Comparison of ENCODE assay signal across 9 cellular contexts in the genomic region with DNA sequence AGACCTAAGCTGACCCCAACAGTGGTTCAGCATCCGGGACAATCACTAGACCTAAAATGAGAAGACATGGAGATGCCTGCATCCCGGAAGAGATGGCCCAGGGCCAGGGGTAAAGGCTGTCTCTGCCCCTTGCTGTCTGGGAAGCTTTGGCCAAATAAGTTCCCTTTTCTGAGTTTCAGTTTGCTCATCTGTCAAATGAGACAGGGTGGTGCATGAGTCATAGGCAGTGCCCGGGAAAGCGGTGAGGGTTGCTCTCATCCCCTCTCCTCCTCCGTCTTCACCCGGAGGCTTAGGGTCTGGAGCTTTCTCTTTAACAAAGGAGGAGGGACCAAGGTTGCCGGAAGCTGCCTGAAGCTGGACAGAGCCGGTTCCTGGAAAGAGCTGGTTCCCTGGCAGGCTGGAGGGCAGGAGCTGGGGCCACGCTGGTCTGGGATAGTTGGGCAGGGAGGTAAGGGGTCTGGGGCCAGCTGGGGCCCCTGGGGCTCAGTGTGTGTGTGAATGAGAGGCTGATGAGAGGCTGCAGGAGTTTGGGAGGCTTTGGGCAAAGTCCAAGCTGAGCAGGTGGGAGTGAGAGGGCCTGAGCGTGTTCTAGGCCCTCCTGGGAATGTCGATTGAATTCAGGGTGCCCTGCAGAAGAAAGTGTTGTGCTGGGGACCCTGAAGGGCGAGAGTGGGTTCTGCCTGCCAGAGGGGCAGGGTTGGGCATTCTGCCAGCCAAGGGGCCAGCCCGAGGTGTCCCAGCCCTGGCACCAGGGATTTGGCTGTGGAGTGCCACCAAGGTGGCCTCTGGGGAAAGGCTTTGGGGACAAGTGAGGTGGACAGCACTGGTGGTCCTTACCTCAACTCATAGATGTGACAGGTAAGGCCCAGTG. TPM values are rescaled to one million over a fixed set of nuclear protein-coding genes. Genes with fewer than 3 reads are reported as not detected.
DNase-seq lines count a peak whose midpoint lies in the region; ATAC-seq, FAIRE-seq and TF ChIP-seq lines count a peak whose summit lies in the region.
"Had no signal": no experiment of that assay in that cellular context is flagged by ENCODE, and none has a peak within 500 bp of the region (broad histone marks: within the 10 kb centered on the region; RNA-seq: fewer than 3 reads in every experiment).

A gene with protein sequence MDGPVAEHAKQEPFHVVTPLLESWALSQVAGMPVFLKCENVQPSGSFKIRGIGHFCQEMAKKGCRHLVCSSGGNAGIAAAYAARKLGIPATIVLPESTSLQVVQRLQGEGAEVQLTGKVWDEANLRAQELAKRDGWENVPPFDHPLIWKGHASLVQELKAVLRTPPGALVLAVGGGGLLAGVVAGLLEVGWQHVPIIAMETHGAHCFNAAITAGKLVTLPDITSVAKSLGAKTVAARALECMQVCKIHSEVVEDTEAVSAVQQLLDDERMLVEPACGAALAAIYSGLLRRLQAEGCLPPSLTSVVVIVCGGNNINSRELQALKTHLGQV (plus strand): TSS at position 351 of the 871 bp plus-strand sequence. CDS start 5,603 bp downstream, outside the sequence.

- peak within 1 kb of the TSS; percentile 65 for H3K4me3 ChIP-seq in NT2/D1 (ENCODE audit: insufficient read length, low read depth)
- H3K4me3 ChIP-seq in GM12878 = peak within 1 kb of the TSS; percentile 63
- no peak within 1 kb of the TSS for H3K4me3 ChIP-seq in iPS-15b (ENCODE audit: low read depth, low read length)
- peak within 1 kb of the TSS; percentile 22 to 51 (median 43) for H3K4me3 ChIP-seq in sigmoid colon

- no peaks in the 10 kb centered on the region for H3K27me3 ChIP-seq in NT2/D1 (ENCODE audit: insufficient read depth, insufficient read length)
- H3K27me3 ChIP-seq in GM12878 (replicated peaks in 1 of 2; ENCODE audit: control insufficient read depth in 2 of 2, insufficient read depth in 2 of 2, low read length in 1 of 2) = no peaks in the 10 kb centered on the region
- no peaks in the 10 kb centered on the region for H3K27me3 ChIP-seq in iPS-15b (ENCODE audit: control insufficient read depth, insufficient read depth, low read length)
- H3K27me3 ChIP-seq in sigmoid colon = peaks cover 0 to 15% (median 0%) of the 10 kb centered on the region in 3 donors

- TF ChIP-seq EP300 in GM12878 (IDR thresholded peaks at IDR 0.05; ENCODE audit: borderline replicate concordance in 1 of 2, control insufficient read depth in 1 of 2, low read depth in 2 of 2, low read length in 2 of 2) (peak in 1 of 2 experiments; percentile 28; a peak in 1 of 4 replicates), sigmoid colon (IDR thresholded peaks at IDR 0.05) (peak in 1 of 4 donors; percentile 7)

- CTCF ChIA-PET in GM12878 (lab: Yijun Ruan, JAX) = interaction anchor here (0.5 to 1.6 kb wide), 15 partner anchors 18 to 457 kb away, joined by 3 to 10 read pairs (median 3); no protein-coding TSS in a partner anchor

- FAIRE-seq in GM12878 (lab: Jason Lieb, UNC) = peak; percentile 92
- FAIRE-seq: frontal cortex had no signal

- no TSS peak for BruUV-seq in GM12878 (replicated peaks; lab: Mats Ljungman, UMichigan)

- WGBS in GM12878 (ENCODE audit: insufficient coverage, insufficient replicate concordance, low lambda C conversion rate, missing lambda C conversion rate) = 20% methylated on average over 13 of the region's 13 CpGs
- 3 to 11% methylated on average over 13 of the region's 13 CpGs for WGBS in sigmoid colon, 2 donors

- no peak; the same call in 1 of the 2 replicates for TF ChIP-seq POLR2A in GM12878 (IDR thresholded peaks at IDR 0.05; ENCODE audit: low read depth, low read length)
- no peak for TF ChIP-seq POLR2A in sigmoid colon (IDR thresholded peaks at IDR 0.05)

- SMC1A ChIA-PET in GM12878 (lab: Charles Lee; ENCODE audit: uncharacterized antibody, unreplicated experiment) = interaction anchor here (0.8 to 2.9 kb wide), 5 partner anchors 106 to 236 kb away, joined by 3 to 8 read pairs (median 3); no protein-coding TSS in a partner anchor

- H3K9ac ChIP-seq in NT2/D1 (ENCODE audit: insufficient read length, low read depth) = peak within 1 kb of the TSS; percentile 92
- peak within 1 kb of the TSS; percentile 73 for H3K9ac ChIP-seq in GM12878 (ENCODE audit: control insufficient read depth, insufficient read depth, low read length)
- peak within 1 kb of the TSS; percentile 40 for H3K9ac ChIP-seq in iPS-15b (ENCODE audit: low read depth, low read length)

- H4K20me1 ChIP-seq in GM12878 (ENCODE audit: control insufficient read depth, insufficient read depth) = no peaks in the 10 kb centered on the region

- in situ Hi-C loops in GM12878 (cut with MboI) = loop anchor here (5.0 kb wide), 1 partner anchor 225 kb away; no protein-coding TSS in a partner anchor

- ATAC-seq in GM19372 (IDR thresholded peaks at IDR 0.05; ENCODE audit: low read depth, unreplicated experiment) (peak; percentile 84), HG03354 (IDR thresholded peaks at IDR 0.05; ENCODE audit: poor library complexity, severe bottlenecking, unreplicated experiment) (peak; percentile 88), GM12878 (peak; percentile 95)

- peak within 1 kb of the TSS; percentile 64 for H3K4me2 ChIP-seq in GM12878 (ENCODE audit: control insufficient read depth, insufficient read depth)

- peak; percentile 98 for DNase-seq in DMS53 treated with DMSO at 0.1 percent for 48 hours (lab: John Stamatoyannopoulos, UW; ENCODE audit: unreplicated experiment)
- DNase-seq in NT2/D1 (ENCODE audit: low read depth, low spot score) = peak; percentile 66
- peak; percentile 76 for DNase-seq in GM12878 (ENCODE audit: low read depth, low spot score)
- DNase-seq in sigmoid colon = peak; percentile 80
- no peak for DNase-seq in NCI-H1417 treated with DMSO at 0.1 percent for 48 hours (lab: John Stamatoyannopoulos, UW)

- RAD21 ChIA-PET in GM12878 (lab: Charles Lee; ENCODE audit: unreplicated experiment) = interaction anchor here (0.6 to 1.3 kb wide), 8 partner anchors 17 to 235 kb away, joined by 3 to 4 read pairs (median 3); no protein-coding TSS in a partner anchor

- TF ChIP-seq RAD21 in GM12878 (IDR thresholded peaks at IDR 0.05; ENCODE audit: insufficient read depth, low read depth, low read length) = no peak

- H3K9me3 ChIP-seq in NT2/D1 (ENCODE audit: insufficient read depth, low read length) = no peaks in the 10 kb centered on the region
- H3K9me3 ChIP-seq in GM12878 (replicated peaks; ENCODE audit: control insufficient read depth, insufficient read depth, low read length) = no peaks in the 10 kb centered on the region
- H3K9me3 ChIP-seq in iPS-15b (ENCODE audit: control insufficient read depth, insufficient read depth, low read length) = no peaks in the 10 kb centered on the region
- no peaks in the 10 kb centered on the region for H3K9me3 ChIP-seq in sigmoid colon

- H3K27ac ChIP-seq in GM12878 (ENCODE audit: control insufficient read depth, insufficient read depth) = peak within 1 kb of the TSS; percentile 23; the same call in 1 of the 2 replicates
- peak within 1 kb of the TSS; percentile 35 to 68 (median 50) for H3K27ac ChIP-seq in sigmoid colon

- H3K36me3 ChIP-seq in NT2/D1 (ENCODE audit: insufficient read depth, insufficient read length, low read length) = no peaks in the 10 kb centered on the region
- no peaks in the 10 kb centered on the region for H3K36me3 ChIP-seq in GM12878 (ENCODE audit: control insufficient read depth in 2 of 2, insufficient read depth in 2 of 2, low read length in 1 of 2)
- H3K36me3 ChIP-seq in iPS-15b (ENCODE audit: control insufficient read depth, insufficient read depth, low read length) = no peaks in the 10 kb centered on the region
- H3K36me3 ChIP-seq in sigmoid colon = no peaks in the 10 kb centered on the region

- POLR2A ChIA-PET in GM12878 (lab: Charles Lee) = interaction anchor here (1.0 to 1.3 kb wide), 2 partner anchors 96 to 216 kb away, joined by 3 to 4 read pairs; no protein-coding TSS in a partner anchor

- peak within 1 kb of the TSS; percentile 35 for H2AFZ ChIP-seq in GM12878 (ENCODE audit: control insufficient read depth, low read depth, low read length)

- H3K4me1 ChIP-seq in NT2/D1 (ENCODE audit: insufficient read depth, insufficient read length) (no peaks in the 10 kb centered on the region), GM12878 (ENCODE audit: control insufficient read depth, insufficient read depth, low read length) (peaks cover 10% of the 10 kb centered on the region), iPS-15b (ENCODE audit: control insufficient read depth, insufficient read depth, low read length) (no peaks in the 10 kb centered on the region), sigmoid colon (peaks cover 0 to 15% (median 8%) of the 10 kb centered on the region in 4 donors)

- TF ChIP-seq CTCF in GM12878 (IDR thresholded peaks at IDR 0.05 in 2 of 3, conservative IDR thresholded peaks at IDR 0.05 in 1 of 3; ENCODE audit: control insufficient read depth in 2 of 3, extremely low read depth in 1 of 3, insufficient read depth in 1 of 3, low read depth in 3 of 3, low read length in 3 of 3) (no peak), sigmoid colon (IDR thresholded peaks at IDR 0.05) (no peak)

- intact Hi-C loops in GM12878 (cut with micrococcal nuclease; ENCODE audit: unreplicated experiment) (loop anchor here (1.0 to 5.0 kb wide), 2 partner anchors 110 to 235 kb away; a partner anchor contains a TSS), sigmoid colon (cut with DNase I) (loop anchor here (10.0 kb wide), 1 partner anchor 227 kb away; no protein-coding TSS in a partner anchor)

- no peaks in the 10 kb centered on the region for H3K79me2 ChIP-seq in GM12878 (ENCODE audit: control insufficient read depth, insufficient read depth, low read length)

TF ChIP-seq in GM12878, 131 proteins besides CTCF, POLR2A, EP300 and RAD21 (continues in another document):
- TF ChIP-seq IKZF2 (IDR thresholded peaks at IDR 0.05) (peak; percentile 86 to 91), BMI1 (IDR thresholded peaks at IDR 0.05; ENCODE audit: borderline replicate concordance) (no peak)

RNA-seq across cellular contexts. Expression of the gene that starts here (rescaled TPM):
- total RNA-seq in GM12878 (2013; cell fraction: nucleolus; rRNA removed) = not detected in 2 replicates
- total RNA-seq in GM12878 (2014; rRNA removed) (1.2 and 1.6 TPM in 2 replicates), GM12878 (2014; rRNA removed; fragmentation: Illumina TruSeq; extraction: Trizol) (0.27 and 1.2 TPM in 2 replicates), GM12878 (2021) (1.3 and 1.5 TPM in 2 replicates), sigmoid colon (1 to 10 TPM in 2 of 4 donors, under 1 TPM in 2; 0.82 to 1.9 (median 0.95) TPM)
- 0.37 TPM for polyA plus RNA-seq in GM12878 (2011; ENCODE audit: low read depth)
- polyA plus RNA-seq in GM12878 (2011; rRNA removed) (0.65 and 1.7 TPM in 2 replicates), GM12878 (2014; fragmentation: Illumina TruSeq; extraction: Trizol) (0.25 TPM in 1 of 2 replicates, not detected in the other), GM12878 (2014; fragmentation: Nextera tagmentation; extraction: Ambion mirVana) (under 1 TPM; 0.18 to 0.49 TPM), GM12878 (2014; rRNA removed) (0.72 and 1.2 TPM in 2 replicates), GM12878 (2016; fragmentation: Nextera tagmentation; extraction: Ambion mirVana) (1 to 10 TPM; 4.1 to 4.4 TPM), sigmoid colon (10 to 100 TPM; 24.3 to 33.0 (median 32.6) TPM)
- 3.4 and 5.9 TPM in 2 replicates for polyA plus RNA-seq in GM12878 (2011; cell fraction: cytosol; rRNA removed)
- polyA plus RNA-seq in GM12878 (2011; cell fraction: nucleus; rRNA removed) = 1.5 and 2.4 TPM in 2 replicates
- polyA plus RNA-seq in GM12878 (2012) = 0.68 and 0.91 TPM in 2 replicates
- 0.59 and 1.4 TPM in 2 replicates for polyA minus RNA-seq in GM12878 (2011; rRNA and poly(A)+ RNA removed)
- polyA minus RNA-seq in GM12878 (2011; cell fraction: cytosol; rRNA and poly(A)+ RNA removed) = 1.5 and 2.1 TPM in 2 replicates
- 1.6 and 1.9 TPM in 2 replicates for polyA minus RNA-seq in GM12878 (2011; cell fraction: nucleus; rRNA and poly(A)+ RNA removed)

Comparison
In these comparisons a context has a peak if more than half of its experiments do, and no peak if none do; other contexts are left out.
1. H3K9ac ChIP-seq: peak in every context shown above with its lines; median percentile 92 in NT2/D1; 73 in GM12878; 40 in iPS-15b.